In genomic region chr12:50557421-50557820, GRCh38 we compare ENCODE assay signal across 22 cellular contexts. TPM values are rescaled to one million over a fixed set of nuclear protein-coding genes. Genes with fewer than 3 reads are reported as not detected.
A peak's percentile ranks its signal among the peaks of the same experiment; 100 is the strongest.
DNase-seq lines count a peak whose midpoint lies in the region; ATAC-seq, FAIRE-seq and TF ChIP-seq lines count a peak whose summit lies in the region.
"Had no signal": no experiment of that assay in that cellular context is flagged by ENCODE, and none has a peak within 500 bp of the region (broad histone marks: within the 10 kb centered on the region; RNA-seq: fewer than 3 reads in every experiment).

No MANE protein-coding gene starts in this region.

- peaks cover 8 to 29% of the 10 kb centered on the region in 2 donors for H3K36me3 Mint-ChIP-seq in activated naive CD4-positive, alpha-beta T cell treated with anti-CD3 and anti-CD28 coated beads, Interleukin-2, amount 50 U/mL, for 72 hours
- H3K36me3 Mint-ChIP-seq in astrocyte (ENCODE audit: low read depth, unreplicated experiment): peaks cover 4% of the 10 kb centered on the region

- CTCF ChIA-PET in PC-3 (lab: Charles Lee) (no interaction called here), SK-N-SH (lab: Yijun Ruan, JAX) (no interaction called here)

- H3K4me3 ChIP-seq in PC-3 (ENCODE audit: low read length): no peak overlapping the region
- H3K4me3 ChIP-seq in astrocyte (ENCODE audit: insufficient read depth, low read depth, low read length): no peak overlapping the region
- no peak overlapping the region for H3K4me3 ChIP-seq in SK-N-SH (ENCODE audit: low read depth in 2 of 2, low read length in 1 of 2)
- H3K4me3 ChIP-seq: BLaER1 treated with 17β-estradiol and CSF1 and Interleukin-3, amounts not matched to agents 10 nM and 100 nM; breast epithelium; ovary; smooth muscle cell; tibial nerve had no signal

- POLR2A ChIA-PET in PC-3 (lab: Charles Lee; ENCODE audit: unreplicated experiment) (no interaction called here), SK-N-SH (lab: Yijun Ruan, JAX) (interaction anchor here (0.8 kb wide), 1 partner anchor 10 kb away, joined by 4 read pairs; no protein-coding TSS in a partner anchor)

- H2AFZ ChIP-seq in PC-3 (ENCODE audit: low read length): no peak overlapping the region
- H2AFZ ChIP-seq in astrocyte (ENCODE audit: low read depth, low read length): no peak overlapping the region
- H2AFZ ChIP-seq in SK-N-SH (ENCODE audit: low read depth): no peak overlapping the region

- no peak for ATAC-seq in activated naive CD4-positive, alpha-beta T cell treated with anti-CD3 and anti-CD28 coated beads, Interleukin-2, amount 50 U/mL, for 72 hours
- ATAC-seq in PC-3: no peak
- no peak for ATAC-seq in HG02588 (IDR thresholded peaks at IDR 0.05; ENCODE audit: unreplicated experiment)
- no peak for ATAC-seq in HG02973 (IDR thresholded peaks at IDR 0.05; ENCODE audit: unreplicated experiment)
- ATAC-seq: Right ventricle myocardium inferior had no signal

- H3K9me2 ChIP-seq in PC-3 (replicated peaks; ENCODE audit: low read length) (no peaks in the 10 kb centered on the region), SK-N-SH (no peaks in the 10 kb centered on the region)

- H3K79me2 ChIP-seq in PC-3 (ENCODE audit: low read length) (peaks cover 84% of the 10 kb centered on the region), astrocyte (ENCODE audit: insufficient read depth, low read length) (peaks cover 73% of the 10 kb centered on the region), SK-N-SH (ENCODE audit: insufficient read depth) (peaks cover 71% of the 10 kb centered on the region)

- H3K9ac ChIP-seq in PC-3 (ENCODE audit: low read length): peak overlapping the region; percentile 60
- H3K9ac ChIP-seq in astrocyte (ENCODE audit: low read length): no peak overlapping the region
- H3K9ac ChIP-seq in SK-N-SH: no peak overlapping the region
- H3K9ac ChIP-seq: BLaER1 treated with 17β-estradiol and CSF1 and Interleukin-3, amounts not matched to agents 10 nM and 100 nM had no signal

- BruUV-seq in PC-3 (replicated peaks; lab: Mats Ljungman, UMichigan): no TSS peak

- TF ChIP-seq CTCF in PC-3 (conservative IDR thresholded peaks at IDR 0.05; ENCODE audit: low read depth, low read length) (no peak), astrocyte (IDR thresholded peaks at IDR 0.05; ENCODE audit: insufficient read depth, low read depth, low read length) (no peak), SK-N-SH (IDR thresholded peaks at IDR 0.05) (no peak)

- no peaks in the 10 kb centered on the region for H3F3A ChIP-seq in PC-3 (ENCODE audit: low read length, unreplicated experiment)
- peaks cover 9% of the 10 kb centered on the region for H3F3A ChIP-seq in SK-N-SH (replicated peaks; ENCODE audit: insufficient read depth)

- TF ChIP-seq RAD21 in SK-N-SH (IDR thresholded peaks at IDR 0.05; ENCODE audit: low read length): no peak

- DNase-seq in activated naive CD4-positive, alpha-beta T cell treated with anti-CD3 and anti-CD28 coated beads, Interleukin-2, amount 50 U/mL, for 72 hours (ENCODE audit: low spot score in 2 of 2): no peak
- DNase-seq in activated naive CD4-positive, alpha-beta T cell treated with Interleukin-2 at 50 U/mL for 16 hours: no peak
- no peak for DNase-seq in PC-3
- DNase-seq in astrocyte (ENCODE audit: low read depth): peak; percentile 39
- no peak for DNase-seq in SK-N-SH
- DNase-seq: activated CD4-positive, alpha-beta T cell treated with anti-CD3 and anti-CD28 coated beads for 4 hours; activated effector memory CD4-positive, alpha-beta T cell treated with Interleukin-2 at 50 U/mL for 16 hours; amygdala; DND-41; effector CD4-positive, alpha-beta T cell; glutamatergic neuron; ovary had no signal

- no peaks in the 10 kb centered on the region for H3K9me3 Mint-ChIP-seq in activated naive CD4-positive, alpha-beta T cell treated with anti-CD3 and anti-CD28 coated beads, Interleukin-2, amount 50 U/mL, for 72 hours
- H3K9me3 Mint-ChIP-seq in astrocyte (ENCODE audit: unreplicated experiment): no peaks in the 10 kb centered on the region

- no peaks in the 10 kb centered on the region for H3K27me3 ChIP-seq in PC-3 (ENCODE audit: low read length)
- H3K27me3 ChIP-seq in astrocyte (ENCODE audit: insufficient read depth, low read length): no peaks in the 10 kb centered on the region
- no peaks in the 10 kb centered on the region for H3K27me3 ChIP-seq in SK-N-SH (ENCODE audit: insufficient read depth)
- H3K27me3 ChIP-seq: BLaER1 treated with 17β-estradiol and CSF1 and Interleukin-3, amounts not matched to agents 10 nM and 100 nM; breast epithelium; ovary; tibial nerve had no signal

- FAIRE-seq in astrocyte (lab: Jason Lieb, UNC): no peak
- FAIRE-seq: GM18507, keratinocyte had no signal

- H3K27ac ChIP-seq in PC-3 (ENCODE audit: low read length): peak overlapping the region; percentile 88
- peak overlapping the region; percentile 42 for H3K27ac ChIP-seq in astrocyte (ENCODE audit: low read depth, low read length)
- no peak overlapping the region for H3K27ac ChIP-seq in SK-N-SH (ENCODE audit: low read depth in 2 of 2, low read length in 1 of 2)
- H3K27ac ChIP-seq: breast epithelium, ovary, tibial nerve had no signal

- no peak for TF ChIP-seq EP300 in SK-N-SH (IDR thresholded peaks at IDR 0.05; ENCODE audit: borderline replicate concordance in 1 of 2, low read depth in 1 of 2, low read length in 1 of 2)

- H3K9me3 ChIP-seq in PC-3 (ENCODE audit: low read length) (no peaks in the 10 kb centered on the region), astrocyte (ENCODE audit: insufficient read depth, low read depth, low read length) (no peaks in the 10 kb centered on the region), SK-N-SH (no peaks in the 10 kb centered on the region)
- H3K9me3 ChIP-seq: breast epithelium, ovary, tibial nerve had no signal

- no peak overlapping the region for H3K4me3 Mint-ChIP-seq in astrocyte (ENCODE audit: unreplicated experiment)
- H3K4me3 Mint-ChIP-seq: T-helper 2 cell treated with Interferon-gamma antibody and Interleukin-4, amounts not matched to agents 5 μg/mL and 100 μg/mL, for 36 hours had no signal

- peak overlapping the region; percentile 68 to 78 for H3K27ac Mint-ChIP-seq in activated naive CD4-positive, alpha-beta T cell treated with anti-CD3 and anti-CD28 coated beads, Interleukin-2, amount 50 U/mL, for 72 hours
- no peak overlapping the region for H3K27ac Mint-ChIP-seq in astrocyte (ENCODE audit: unreplicated experiment)
- H3K27ac Mint-ChIP-seq: T-helper 2 cell treated with Interferon-gamma antibody and Interleukin-4, amounts not matched to agents 5 μg/mL and 100 μg/mL, for 36 hours had no signal

- H3K4me1 Mint-ChIP-seq in astrocyte (ENCODE audit: low read depth, unreplicated experiment): peaks cover 13% of the 10 kb centered on the region

- no peaks in the 10 kb centered on the region for H4K20me1 ChIP-seq in PC-3 (ENCODE audit: low read length)
- H4K20me1 ChIP-seq in astrocyte (ENCODE audit: insufficient read depth, low read length): peaks cover 53% of the 10 kb centered on the region
- no peaks in the 10 kb centered on the region for H4K20me1 ChIP-seq in SK-N-SH (ENCODE audit: insufficient read depth)

- H3K4me2 ChIP-seq in PC-3 (ENCODE audit: low read length) (peak overlapping the region; percentile 58), astrocyte (ENCODE audit: low read length) (peak overlapping the region; percentile 51), SK-N-SH (no peak overlapping the region)
- H3K4me2 ChIP-seq: smooth muscle cell had no signal

- intact Hi-C loops in PC-3 (cut with micrococcal nuclease): loop anchor here (2.0 kb wide), 1 partner anchor 15 kb away; no protein-coding TSS in a partner anchor

- H3K27me3 Mint-ChIP-seq in astrocyte (ENCODE audit: low read depth, unreplicated experiment): no peaks in the 10 kb centered on the region

- H3K4me1 ChIP-seq in PC-3 (ENCODE audit: insufficient read depth, low read length) (peaks cover 26% of the 10 kb centered on the region), astrocyte (ENCODE audit: insufficient read depth, low read length) (peaks cover 9% of the 10 kb centered on the region), SK-N-SH (ENCODE audit: control insufficient read depth in 1 of 2, insufficient read depth in 2 of 2, low read depth in 1 of 2, low read length in 1 of 2) (peaks cover 0 to 8% of the 10 kb centered on the region in 2 experiments; a peak in 1 of 4 replicates)
- H3K4me1 ChIP-seq: breast epithelium had no signal

- 100% methylated on average over 2 of the region's 2 CpGs for WGBS in SK-N-SH (ENCODE audit: low lambda C conversion rate)

- H3K36me3 ChIP-seq in PC-3 (ENCODE audit: low read depth, low read length) (no peaks in the 10 kb centered on the region; the same call in 1 of the 2 replicates), astrocyte (ENCODE audit: insufficient read depth, low read length) (no peaks in the 10 kb centered on the region), SK-N-SH (replicated peaks in 1 of 2; ENCODE audit: control insufficient read depth in 1 of 2, insufficient read depth in 2 of 2, low read length in 1 of 2) (no peaks in the 10 kb centered on the region)
- H3K36me3 ChIP-seq: breast epithelium, ovary, tibial nerve had no signal

TF ChIP-seq in SK-N-SH, 30 proteins besides CTCF, POLR2A, EP300 and RAD21 (continues in another document):
- no peak for TF ChIP-seq ZBTB33 (IDR thresholded peaks at IDR 0.05; ENCODE audit: borderline replicate concordance, low read depth)
- TF ChIP-seq NFIC (IDR thresholded peaks at IDR 0.05; ENCODE audit: borderline replicate concordance): no peak
- TF ChIP-seq JUND (IDR thresholded peaks at IDR 0.05): no peak
- no peak for TF ChIP-seq RXRA (IDR thresholded peaks at IDR 0.05; ENCODE audit: borderline replicate concordance, low read depth)
- no peak for TF ChIP-seq MEF2A (IDR thresholded peaks at IDR 0.05; ENCODE audit: borderline replicate concordance, low read depth)
- no peak for TF ChIP-seq NRF1 (IDR thresholded peaks at IDR 0.05; ENCODE audit: low read depth, low read length)

RNA-seq across cellular contexts. Expression of gene DIP2B, which starts 52.6 kb away (rescaled TPM):
- 10 to 100 TPM; 33.8 to 39.9 TPM for total RNA-seq in activated naive CD4-positive, alpha-beta T cell treated with anti-CD3 and anti-CD28 coated beads, Interleukin-2, amount 50 U/mL, for 72 hours
- total RNA-seq in PC-3 (2014; rRNA removed): 36.3 and 39.6 TPM in 2 replicates
- total RNA-seq in astrocyte: 53.2 and 57.4 TPM in 2 replicates
- 6.6 and 8.6 TPM in 2 replicates for polyA plus RNA-seq in SK-N-SH (2012; rRNA removed)
- polyA plus RNA-seq in SK-N-SH (2012; cell fraction: cytosol; rRNA removed): 6.8 and 7.6 TPM in 2 replicates
- 6.5 and 11.6 TPM in 2 replicates for polyA plus RNA-seq in SK-N-SH (2012; cell fraction: nucleus; rRNA removed)

Comparison
In these comparisons a context has a peak if more than half of its experiments do, and no peak if none do; other contexts are left out.
1. H3K27ac ChIP-seq: peak in PC-3 (single experiment) and astrocyte (single experiment); none in SK-N-SH (0 of 2).